1 cellular context compared by ENCODE assay signal in the genomic region with DNA sequence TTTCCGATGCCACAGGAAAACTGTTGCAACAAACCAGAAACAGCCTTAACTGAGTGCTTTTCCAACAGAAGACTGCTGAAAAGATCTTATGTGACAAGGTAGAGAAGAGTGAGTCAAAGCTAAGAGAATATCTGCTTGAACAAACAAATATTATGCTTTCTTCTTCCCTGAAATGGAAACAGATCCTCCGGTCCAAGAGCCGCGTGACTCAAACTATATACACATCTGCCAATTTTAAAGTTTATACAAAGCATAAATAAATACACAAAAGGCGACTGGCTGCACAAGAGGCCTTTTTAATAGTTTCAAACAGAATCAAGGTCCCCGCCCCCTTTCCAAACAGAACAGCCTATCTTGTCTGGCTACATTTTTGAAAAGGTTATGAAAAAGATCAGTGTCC.
TF ChIP-seq lines count a peak whose summit lies in the region.

No MANE protein-coding gene starts in this region.

TF ChIP-seq in HEK293, 187 proteins besides CTCF, POLR2A, EP300 and RAD21 (continued from another document):
- TF ChIP-seq ZNF623 (tag by site-specific recombination; IDR thresholded peaks at IDR 0.05): no peak
- 0 out of 2 replicates have a peak, but pooled peaks have one; percentile 19 for TF ChIP-seq OSR2 (tag by site-specific recombination; IDR thresholded peaks at IDR 0.05)
- TF ChIP-seq ZBTB6 (tag by site-specific recombination; IDR thresholded peaks at IDR 0.05): no peak
- no peak for TF ChIP-seq ZNF571 (tag by site-specific recombination; IDR thresholded peaks at IDR 0.05)
- 0 out of 2 replicates have a peak, but pooled peaks have one; percentile 16 for TF ChIP-seq PRDM10 (tag by site-specific recombination; IDR thresholded peaks at IDR 0.05)
- TF ChIP-seq ZNF521 (tag by site-specific recombination; IDR thresholded peaks at IDR 0.05): no peak
- no peak for TF ChIP-seq KLF1 (tag by site-specific recombination; IDR thresholded peaks at IDR 0.05)
- TF ChIP-seq PRDM6 (tag by site-specific recombination; IDR thresholded peaks at IDR 0.05): peak; percentile 79
- TF ChIP-seq SCRT2 (tag by site-specific recombination; IDR thresholded peaks at IDR 0.05): no peak
- TF ChIP-seq ZNF24 (tag by site-specific recombination; IDR thresholded peaks at IDR 0.05): no peak
- TF ChIP-seq ZNF473 (tag by site-specific recombination; IDR thresholded peaks at IDR 0.05): no peak
- TF ChIP-seq PATZ1 (tag by site-specific recombination; IDR thresholded peaks at IDR 0.05): no peak
- 0 out of 2 replicates have a peak, but pooled peaks have one; percentile 16 for TF ChIP-seq WT1 (tag by site-specific recombination; IDR thresholded peaks at IDR 0.05)
- no peak for TF ChIP-seq ZNF354C (tag by site-specific recombination; IDR thresholded peaks at IDR 0.05; ENCODE audit: borderline replicate concordance, low read depth)
- no peak for TF ChIP-seq TRIM28 (IDR thresholded peaks at IDR 0.05; ENCODE audit: borderline replicate concordance, low read length)
- no peak for TF ChIP-seq KLF7 (tag by site-specific recombination; IDR thresholded peaks at IDR 0.05; ENCODE audit: borderline replicate concordance)
- TF ChIP-seq OVOL3 (tag by site-specific recombination; IDR thresholded peaks at IDR 0.05): no peak
- TF ChIP-seq PBX3 (CRISPR knock-in tag; IDR thresholded peaks at IDR 0.05): no peak
- TF ChIP-seq ZNF621 (tag by site-specific recombination; IDR thresholded peaks at IDR 0.05): no peak
- no peak for TF ChIP-seq ZNF692 (tag by site-specific recombination; IDR thresholded peaks at IDR 0.05)
- no peak for TF ChIP-seq ZNF549 (tag by site-specific recombination; IDR thresholded peaks at IDR 0.05)
- TF ChIP-seq ZNF214 (tag by site-specific recombination; IDR thresholded peaks at IDR 0.05; ENCODE audit: borderline replicate concordance): no peak
- no peak for TF ChIP-seq ZNF175 (tag by site-specific recombination; IDR thresholded peaks at IDR 0.05)
- TF ChIP-seq ZBTB44 (tag by site-specific recombination; IDR thresholded peaks at IDR 0.05): no peak
